ENCODE assay signal across 17 cellular contexts in genomic region chr3:7788881-7789280, GRCh38.
A peak's percentile ranks its signal among the peaks of the same experiment; 100 is the strongest.
DNase-seq lines count a peak whose midpoint lies in the region; ATAC-seq and TF ChIP-seq lines count a peak whose summit lies in the region.
"Had no signal": no experiment of that assay in that cellular context is flagged by ENCODE, and none has a peak within 500 bp of the region (broad histone marks: within the 10 kb centered on the region; RNA-seq: fewer than 3 reads in every experiment).

No MANE protein-coding gene starts in this region.

- peaks cover 5% of the 10 kb centered on the region for H3K27me3 Mint-ChIP-seq in GM23338 (ENCODE audit: insufficient read depth, low read depth, poor library complexity)
- H3K27me3 Mint-ChIP-seq: CD4-positive, alpha-beta memory T cell had no signal

- H3K79me2 ChIP-seq in GM23338 (replicated peaks; ENCODE audit: insufficient read depth), result no peaks in the 10 kb centered on the region

- peak overlapping the region; percentile 53 for H3K4me2 ChIP-seq in GM23338

- H4K20me1 ChIP-seq in GM23338 (replicated peaks; ENCODE audit: insufficient read depth), result no peaks in the 10 kb centered on the region

- DNase-seq in GM23338 (ENCODE audit: low spot score) (peak; percentile 50), NCI-H226 (peak; percentile 40), epithelial cell of esophagus (ENCODE audit: low read depth) (peak; percentile 2), kidney tubule cell (ENCODE audit: low spot score) (peak; percentile 46), NCI-H748 treated with DMSO at 0.1 percent for 48 hours (lab: John Stamatoyannopoulos, UW) (no peak), BE2C (no peak)
- DNase-seq: AML-193; CD4-positive, alpha-beta memory T cell; EL; KG1; MM.1S; NCI-H1930; NCI-H2171; NCI-H510A; SIG-M5 had no signal

- H3K4me3 Mint-ChIP-seq in GM23338, result no peak overlapping the region; the same call in 2 of the 3 replicates
- H3K4me3 Mint-ChIP-seq: CD4-positive, alpha-beta memory T cell had no signal

- ATAC-seq in GM23338, result peak; percentile 90
- ATAC-seq in GM19463 (IDR thresholded peaks at IDR 0.05; ENCODE audit: unreplicated experiment), result no peak
- no peak for ATAC-seq in GM21529 (IDR thresholded peaks at IDR 0.05; ENCODE audit: unreplicated experiment)

- no peaks in the 10 kb centered on the region for H3K9me3 ChIP-seq in BE2C

- no peak overlapping the region for H2AFZ ChIP-seq in GM23338

- TF ChIP-seq CTCF in GM23338 (conservative IDR thresholded peaks at IDR 0.05; ENCODE audit: low read depth in 2 of 2) (no peak), epithelial cell of esophagus (IDR thresholded peaks at IDR 0.05; ENCODE audit: insufficient read depth, low read depth, low read length, missing control alignments) (no peak), BE2C (IDR thresholded peaks at IDR 0.05; ENCODE audit: low read depth, low read length) (no peak)

- H3K27me3 ChIP-seq in GM23338 (ENCODE audit: insufficient read depth), result no peaks in the 10 kb centered on the region
- H3K27me3 ChIP-seq in BE2C, result no peaks in the 10 kb centered on the region

- peak overlapping the region; percentile 43; the same call in 1 of the 2 replicates for H3K27ac Mint-ChIP-seq in GM23338
- H3K27ac Mint-ChIP-seq: CD4-positive, alpha-beta memory T cell had no signal

- H3K4me1 ChIP-seq in GM23338 (ENCODE audit: insufficient read depth) (peaks cover 36% of the 10 kb centered on the region), BE2C (no peaks in the 10 kb centered on the region)

- H3F3A ChIP-seq in GM23338 (replicated peaks; ENCODE audit: low read depth), result no peaks in the 10 kb centered on the region

- H3K4me3 ChIP-seq in GM23338 (no peak overlapping the region), epithelial cell of esophagus (ENCODE audit: low read length) (no peak overlapping the region), BE2C (ENCODE audit: low read depth, low read length) (no peak overlapping the region)

- H3K27ac ChIP-seq in GM23338 (ENCODE audit: low read depth), result peak overlapping the region; percentile 62; the same call in 1 of the 2 replicates

- peaks cover 42% of the 10 kb centered on the region for H3K36me3 Mint-ChIP-seq in GM23338 (ENCODE audit: low read depth)
- H3K36me3 Mint-ChIP-seq: CD4-positive, alpha-beta memory T cell had no signal

- peaks cover 42% of the 10 kb centered on the region for H3K4me1 Mint-ChIP-seq in GM23338

- H3K36me3 ChIP-seq in GM23338 (ENCODE audit: insufficient read depth), result no peaks in the 10 kb centered on the region
- no peaks in the 10 kb centered on the region for H3K36me3 ChIP-seq in BE2C

- peaks cover 16% of the 10 kb centered on the region; the same call in 1 of the 2 replicates for H3K9me2 ChIP-seq in GM23338 (ENCODE audit: insufficient read depth)

- H3K9me3 Mint-ChIP-seq in GM23338, result peaks cover 48% of the 10 kb centered on the region

TF ChIP-seq in GM23338, 12 proteins besides CTCF, POLR2A, EP300 and RAD21:
- TF ChIP-seq POLR2AphosphoS5 (IDR thresholded peaks at IDR 0.05; ENCODE audit: low read depth) (0 out of 2 replicates have a peak, but pooled peaks have one; percentile 28), CREB1 (CRISPR knock-in tag; IDR thresholded peaks at IDR 0.05; ENCODE audit: low read depth) (no peak), ZNF331 (CRISPR knock-in tag; IDR thresholded peaks at IDR 0.05; ENCODE audit: low read depth) (no peak), NANOG (IDR thresholded peaks at IDR 0.05; ENCODE audit: borderline replicate concordance) (peak; percentile 79)

Comparison
In these comparisons a context has a peak if more than half of its experiments do, and no peak if none do; other contexts are left out.
1. DNase-seq: peak in GM23338 (single experiment), NCI-H226 (single experiment), epithelial cell of esophagus (single experiment) and kidney tubule cell (single experiment); none in NCI-H748 treated with DMSO at 0.1 percent for 48 hours (single experiment) and BE2C (single experiment).